23 cellular contexts compared by ENCODE assay signal in the genomic region with DNA sequence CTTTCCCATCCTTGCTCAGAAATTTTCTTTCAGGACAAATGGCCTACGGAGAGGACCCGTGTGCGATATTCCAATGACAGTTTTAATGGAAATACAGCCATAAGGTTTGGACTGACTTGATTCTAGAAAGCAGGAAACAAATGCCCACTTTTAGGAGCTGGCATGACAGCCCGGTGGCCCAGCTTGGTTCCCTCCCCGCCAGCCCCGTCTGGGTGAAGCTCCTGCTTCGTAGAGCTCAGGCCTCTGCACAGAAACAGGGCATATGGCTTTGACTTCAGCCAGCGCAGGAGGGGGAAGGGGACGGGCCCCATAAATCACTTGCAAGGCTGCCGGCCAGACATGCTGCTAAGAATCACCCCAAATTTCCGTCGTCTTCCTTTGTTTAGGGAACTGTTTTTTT.
"Had no signal": no experiment of that assay in that cellular context is flagged by ENCODE, and none has a peak within 500 bp of the region (broad histone marks: within the 10 kb centered on the region; RNA-seq: fewer than 3 reads in every experiment).

No MANE protein-coding gene starts in this region.

- H3K4me3 Mint-ChIP-seq: activated CD4-positive, alpha-beta memory T cell treated with anti-CD3 and anti-CD28 coated beads for 36 hours; activated CD4-positive, alpha-beta T cell treated with anti-CD3 and anti-CD28 coated beads, Interleukin-2, amount 10 ng/mL, durations not matched to agents 24 days and 14 days; activated naive CD4-positive, alpha-beta T cell treated with anti-CD3 and anti-CD28 coated beads, Interleukin-2, amount 10 ng/mL, durations not matched to agents 7 days and 5 days; activated naive CD8-positive, alpha-beta T cell treated with anti-CD3 and anti-CD28 coated beads, Interleukin-2, amount 10 ng/mL, durations not matched to agents 7 days and 5 days; dendritic cell treated with granulocyte-macrophage colony-stimulating factor and Interleukin-4, amounts not matched to agents 40 ng/mL and 50 ng/mL, for 4 days; nephron; T-helper 17 cell had no signal

- H3K36me3 Mint-ChIP-seq: activated CD4-positive, alpha-beta memory T cell treated with anti-CD3 and anti-CD28 coated beads for 36 hours; activated naive CD4-positive, alpha-beta T cell treated with anti-CD3 and anti-CD28 coated beads, Interleukin-2, amount 10 ng/mL, durations not matched to agents 7 days and 5 days; activated naive CD8-positive, alpha-beta T cell treated with anti-CD3 and anti-CD28 coated beads, Interleukin-2, amount 10 ng/mL, durations not matched to agents 7 days and 5 days had no signal

- H3K27ac Mint-ChIP-seq: activated CD4-positive, alpha-beta memory T cell treated with anti-CD3 and anti-CD28 coated beads for 36 hours; activated CD4-positive, alpha-beta T cell treated with anti-CD3 and anti-CD28 coated beads, Interleukin-2, amount 10 ng/mL, durations not matched to agents 24 days and 14 days; activated naive CD4-positive, alpha-beta T cell treated with anti-CD3 and anti-CD28 coated beads, Interleukin-2, amount 10 ng/mL, durations not matched to agents 7 days and 5 days; activated naive CD8-positive, alpha-beta T cell treated with anti-CD3 and anti-CD28 coated beads, Interleukin-2, amount 10 ng/mL, durations not matched to agents 7 days and 5 days; dendritic cell treated with granulocyte-macrophage colony-stimulating factor and Interleukin-4, amounts not matched to agents 40 ng/mL and 50 ng/mL, for 4 days; T-helper 17 cell had no signal

- ATAC-seq: left ventricle myocardium superior, mucosa of descending colon, right cardiac atrium, T-helper 17 cell had no signal

- H3K9me3 ChIP-seq: ascending aorta, mucosa of descending colon, testis, transverse colon had no signal

- H3K36me3 ChIP-seq: ascending aorta, brain microvascular endothelial cell, transverse colon had no signal

- H3K4me3 ChIP-seq: ascending aorta, mucosa of descending colon, testis, transverse colon had no signal

- H3K4me1 Mint-ChIP-seq: activated CD4-positive, alpha-beta T cell treated with anti-CD3 and anti-CD28 coated beads, Interleukin-2, amount 10 ng/mL, durations not matched to agents 24 days and 14 days; activated naive CD4-positive, alpha-beta T cell treated with anti-CD3 and anti-CD28 coated beads, Interleukin-2, amount 10 ng/mL, durations not matched to agents 7 days and 5 days; activated naive CD8-positive, alpha-beta T cell treated with anti-CD3 and anti-CD28 coated beads, Interleukin-2, amount 10 ng/mL, durations not matched to agents 7 days and 5 days had no signal

- H3K27me3 ChIP-seq: ascending aorta, brain microvascular endothelial cell, testis, transverse colon had no signal

- H3K9me3 Mint-ChIP-seq: activated CD4-positive, alpha-beta memory T cell treated with anti-CD3 and anti-CD28 coated beads for 36 hours; activated CD4-positive, alpha-beta T cell treated with anti-CD3 and anti-CD28 coated beads, Interleukin-2, amount 10 ng/mL, durations not matched to agents 24 days and 14 days; activated naive CD4-positive, alpha-beta T cell treated with anti-CD3 and anti-CD28 coated beads, Interleukin-2, amount 10 ng/mL, durations not matched to agents 7 days and 5 days; activated naive CD8-positive, alpha-beta T cell treated with anti-CD3 and anti-CD28 coated beads, Interleukin-2, amount 10 ng/mL, durations not matched to agents 7 days and 5 days; dendritic cell treated with granulocyte-macrophage colony-stimulating factor and Interleukin-4, amounts not matched to agents 40 ng/mL and 50 ng/mL, for 4 days; nephron had no signal

- H3K27ac ChIP-seq: ascending aorta, brain microvascular endothelial cell, testis had no signal

- H3K4me1 ChIP-seq: ascending aorta, testis had no signal

- DNase-seq: activated CD4-positive, alpha-beta memory T cell treated with anti-CD3 and anti-CD28 coated beads for 36 hours; activated CD4-positive, alpha-beta T cell treated with anti-CD3 and anti-CD28 coated beads, Interleukin-2, amount 10 ng/mL, durations not matched to agents 24 days and 14 days; activated CD4-positive, CD25-positive, alpha-beta regulatory T cell treated with anti-CD3 and anti-CD28 coated beads, Interleukin-2, amount 50 U/mL, for 72 hours; activated CD8-positive, alpha-beta memory T cell treated with anti-CD3 and anti-CD28 coated beads, Interleukin-2, amount 50 U/mL, for 4 hours; activated gamma-delta T cell; activated naive CD4-positive, alpha-beta T cell treated with anti-CD3 and anti-CD28 coated beads, Interleukin-2, amount 10 ng/mL, durations not matched to agents 7 days and 5 days; activated naive CD8-positive, alpha-beta T cell treated with anti-CD3 and anti-CD28 coated beads, Interleukin-2, amount 10 ng/mL, durations not matched to agents 7 days and 5 days; activated T-cell treated with anti-CD3 and anti-CD28 coated beads, Interleukin-2, amount 50 U/mL, for 1 hour; brain microvascular endothelial cell; islet precursor cell; left ventricle myocardium superior; mucosa of descending colon; occipital lobe; right cardiac atrium; stimulated activated CD4-positive, alpha-beta T cell treated with anti-CD3 and anti-CD28 coated beads, Interleukin-2, amount 100 ng/mL, for 48 hours; stimulated activated naive CD4-positive, alpha-beta T cell treated with Interleukin-2 at 50 U/mL for 16 hours; T-helper 17 cell; T1000; testis; transverse colon had no signal
